Comparison of ENCODE assay signal across 8 cellular contexts in genomic region chr9:121736147-121736721, GRCh38.
DNase-seq lines count a peak whose midpoint lies in the region; ATAC-seq, FAIRE-seq and TF ChIP-seq lines count a peak whose summit lies in the region.

No MANE protein-coding gene starts in this region.

- H3K9ac ChIP-seq in K562 (ENCODE audit: insufficient read depth in 1 of 2, low read depth in 2 of 2, low read length in 2 of 2), result no peak overlapping the region

- ATAC-seq in K562, result no peak
- ATAC-seq in psoas muscle, result peak; percentile 6 to 37 (median 14)
- no peak for ATAC-seq in GM21360 (IDR thresholded peaks at IDR 0.05; ENCODE audit: unreplicated experiment)
- ATAC-seq in HG03342 (IDR thresholded peaks at IDR 0.05; ENCODE audit: unreplicated experiment), result no peak
- no peak for ATAC-seq in GM21515 (IDR thresholded peaks at IDR 0.05; ENCODE audit: unreplicated experiment)

- CTCF ChIA-PET in K562 (lab: Yijun Ruan, JAX; ENCODE audit: low intra/inter-chr PET ratio), result no interaction called here

- no peaks in the 10 kb centered on the region for H3K79me2 ChIP-seq in K562 (ENCODE audit: control insufficient read depth, insufficient read depth, low read length)

- H3K36me3 ChIP-seq in K562 (ENCODE audit: control insufficient read depth, insufficient read depth, low read length) (no peaks in the 10 kb centered on the region), iPS DF 6.9 (ENCODE audit: control insufficient read depth, insufficient read depth, low read length) (no peaks in the 10 kb centered on the region), psoas muscle (ENCODE audit: insufficient read depth in 1 of 2, low read depth in 1 of 2) (no peaks in the 10 kb centered on the region)

- intact Hi-C loops in K562 (cut with micrococcal nuclease), result no loop called here
- intact Hi-C loops in psoas muscle (cut with DNase I), result no loop called here

- peaks cover 0 to 3% of the 10 kb centered on the region in 2 experiments; a peak in 1 of 5 replicates for H3K4me1 ChIP-seq in K562 (replicated peaks in 1 of 2; ENCODE audit: control insufficient read depth in 2 of 2, insufficient read depth in 2 of 2, low read length in 2 of 2)
- peaks cover 20% of the 10 kb centered on the region for H3K4me1 ChIP-seq in iPS DF 6.9 (ENCODE audit: control insufficient read depth, insufficient read depth, low read length)
- H3K4me1 ChIP-seq in psoas muscle, result peaks cover 95% of the 10 kb centered on the region

- no peak for FAIRE-seq in K562 (lab: Jason Lieb, UNC)

- H3K27ac ChIP-seq in K562 (ENCODE audit: extremely low read depth, low read depth, low read length), result no peak overlapping the region
- H3K27ac ChIP-seq in iPS DF 6.9 (ENCODE audit: low read length), result no peak overlapping the region
- peak overlapping the region; percentile 80 for H3K27ac ChIP-seq in psoas muscle

- no peak for TF ChIP-seq POLR2A in K562 (conservative IDR thresholded peaks at IDR 0.05)

- H3K9me1 ChIP-seq in K562 (ENCODE audit: control insufficient read depth, insufficient read depth, low read length), result no peaks in the 10 kb centered on the region

- H3K27me3 ChIP-seq in K562 (ENCODE audit: control insufficient read depth in 2 of 2, insufficient read depth in 2 of 2, low read length in 2 of 2), result peaks cover 10 to 78% of the 10 kb centered on the region in 2 experiments; a peak in 4 of 5 replicates
- H3K27me3 ChIP-seq in iPS DF 6.9 (ENCODE audit: control insufficient read depth, insufficient read depth, low read length), result no peaks in the 10 kb centered on the region
- H3K27me3 ChIP-seq in psoas muscle (ENCODE audit: insufficient read depth in 3 of 3, low read length in 2 of 3), result no peaks in the 10 kb centered on the region

- 0 out of 2 replicates have a peak overlapping the region, but pooled peaks have one; percentile 14 for H2AFZ ChIP-seq in K562 (ENCODE audit: low read depth, low read length)

- no peaks in the 10 kb centered on the region; the same call in 1 of the 2 replicates for H4K20me1 ChIP-seq in K562 (replicated peaks; ENCODE audit: control insufficient read depth, insufficient read depth, low read length)

- in situ Hi-C loops in K562 (cut with MboI), result no loop called here

- no peak overlapping the region for H3K4me3 ChIP-seq in K562
- H3K4me3 ChIP-seq in iPS DF 6.9 (ENCODE audit: low read length), result peak overlapping the region; percentile 48; the same call in 1 of the 2 replicates
- H3K4me3 ChIP-seq in psoas muscle, result peak overlapping the region; percentile 60

- H3K4me2 ChIP-seq in K562 (ENCODE audit: insufficient read depth, low read length), result 0 out of 2 replicates have a peak overlapping the region, but pooled peaks have one; percentile 7

- no peaks in the 10 kb centered on the region for H3K9me3 ChIP-seq in K562 (replicated peaks; ENCODE audit: control insufficient read depth, insufficient read depth, low read depth, low read length)
- H3K9me3 ChIP-seq in iPS DF 6.9 (ENCODE audit: control insufficient read depth, insufficient read depth, low read length), result no peaks in the 10 kb centered on the region
- no peaks in the 10 kb centered on the region for H3K9me3 ChIP-seq in psoas muscle

- TF ChIP-seq EP300 in K562 (IDR thresholded peaks at IDR 0.05; ENCODE audit: low read length), result no peak

- no TSS peak for BruUV-seq in K562 (replicated peaks; lab: Mats Ljungman, UMichigan)

- 21% methylated on average over 3 of the region's 48 CpGs for WGBS in K562 (ENCODE audit: insufficient coverage, low coverage, missing lambda C conversion rate)
- no CpG with 5 or more reads among the region's 48 CpGs for WGBS in iPS DF 6.9 (ENCODE audit: insufficient coverage, insufficient read length)
- WGBS in psoas muscle, 3 donors, result 39 to 44% (median 40%) methylated on average over 24 to 48 of the region's 48 CpGs

- DNase-seq in EL (peak; percentile 25), K562 (ENCODE audit: extremely low read depth in 1 of 4, low spot score in 3 of 4) (peak in 3 of 4 experiments; percentile 23 to 62 (median 60)), iPS DF 6.9 (ENCODE audit: low read depth, low spot score) (no peak), psoas muscle (peak; percentile 79 to 85), DMS79 treated with DMSO at 0.1 percent for 48 hours (lab: John Stamatoyannopoulos, UW) (no peak)

- TF ChIP-seq RAD21 in K562 (CRISPR knock-in tag; conservative IDR thresholded peaks at IDR 0.05 in 1 of 2, IDR thresholded peaks at IDR 0.05 in 1 of 2), result no peak

- TF ChIP-seq CTCF in K562 (IDR thresholded peaks at IDR 0.05 in 2 of 3, conservative IDR thresholded peaks at IDR 0.05 in 1 of 3; ENCODE audit: insufficient read depth in 2 of 3, low read depth in 1 of 3, low read length in 3 of 3) (no peak), psoas muscle (IDR thresholded peaks at IDR 0.05) (no peak)

- POLR2A ChIA-PET in K562 (lab: Yijun Ruan, JAX), result interaction anchor here (0.6 to 0.8 kb wide), 2 partner anchors 11 to 161 kb away, joined by 3 to 4 read pairs; no protein-coding TSS in a partner anchor

TF ChIP-seq in K562, 482 proteins besides CTCF, POLR2A, EP300 and RAD21:
- TF ChIP-seq ZNF23 (CRISPR knock-in tag; IDR thresholded peaks at IDR 0.05) (no peak), PML (IDR thresholded peaks at IDR 0.05; ENCODE audit: low read length) (no peak), HNRNPK (IDR thresholded peaks at IDR 0.05; ENCODE audit: low read depth, low read length, poor library complexity, severe bottlenecking) (no peak), EWSR1 (IDR thresholded peaks at IDR 0.05; ENCODE audit: borderline replicate concordance, low read depth, partially characterized antibody) (no peak), SMARCA5 (IDR thresholded peaks at IDR 0.05) (no peak), ZNF24 (IDR thresholded peaks at IDR 0.05) (no peak), SREBF1 (IDR thresholded peaks at IDR 0.05; ENCODE audit: borderline replicate concordance, low read depth, low read length) (no peak)
- TF ChIP-seq, protein P1, sequence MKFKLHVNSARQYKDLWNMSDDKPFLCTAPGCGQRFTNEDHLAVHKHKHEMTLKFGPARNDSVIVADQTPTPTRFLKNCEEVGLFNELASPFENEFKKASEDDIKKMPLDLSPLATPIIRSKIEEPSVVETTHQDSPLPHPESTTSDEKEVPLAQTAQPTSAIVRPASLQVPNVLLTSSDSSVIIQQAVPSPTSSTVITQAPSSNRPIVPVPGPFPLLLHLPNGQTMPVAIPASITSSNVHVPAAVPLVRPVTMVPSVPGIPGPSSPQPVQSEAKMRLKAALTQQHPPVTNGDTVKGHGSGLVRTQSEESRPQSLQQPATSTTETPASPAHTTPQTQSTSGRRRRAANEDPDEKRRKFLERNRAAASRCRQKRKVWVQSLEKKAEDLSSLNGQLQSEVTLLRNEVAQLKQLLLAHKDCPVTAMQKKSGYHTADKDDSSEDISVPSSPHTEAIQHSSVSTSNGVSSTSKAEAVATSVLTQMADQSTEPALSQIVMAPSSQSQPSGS (CRISPR knock-in tag; IDR thresholded peaks at IDR 0.05), result no peak
- TF ChIP-seq, protein P2, sequence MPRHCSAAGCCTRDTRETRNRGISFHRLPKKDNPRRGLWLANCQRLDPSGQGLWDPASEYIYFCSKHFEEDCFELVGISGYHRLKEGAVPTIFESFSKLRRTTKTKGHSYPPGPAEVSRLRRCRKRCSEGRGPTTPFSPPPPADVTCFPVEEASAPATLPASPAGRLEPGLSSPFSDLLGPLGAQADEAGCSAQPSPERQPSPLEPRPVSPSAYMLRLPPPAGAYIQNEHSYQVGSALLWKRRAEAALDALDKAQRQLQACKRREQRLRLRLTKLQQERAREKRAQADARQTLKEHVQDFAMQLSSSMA (CRISPR knock-in tag; IDR thresholded peaks at IDR 0.05), result no peak

Comparison
In these comparisons a context has a peak if more than half of its experiments do, and no peak if none do; other contexts are left out.
1. DNase-seq: peak in EL (single experiment), K562 (3 of 4) and psoas muscle (2 of 2); none in iPS DF 6.9 (single experiment) and DMS79 treated with DMSO at 0.1 percent for 48 hours (single experiment).
2. ATAC-seq: peak in psoas muscle (4 of 4); none in K562 (single experiment), GM21360 (single experiment), HG03342 (single experiment) and GM21515 (single experiment).